8 cellular contexts compared by ENCODE assay signal in genomic region chr9:67424881-67425280, GRCh38.
DNase-seq lines count a peak whose midpoint lies in the region; ATAC-seq, FAIRE-seq and TF ChIP-seq lines count a peak whose summit lies in the region.
"Not testable (repeated sequence)": the region's sequence is repeated elsewhere in the genome, so short reads cannot be mapped to it uniquely, and the experiment has no call there.

No MANE protein-coding gene starts in this region.

- H3K4me1 ChIP-seq in A549; foreskin keratinocyte; left lung; HepG2 (ENCODE audit: insufficient read depth, low read length); right lobe of liver; lower lobe of right lung; upper lobe of right lung: not testable (repeated sequence)

- not testable (repeated sequence) for H4K20me1 ChIP-seq in HepG2 (ENCODE audit: insufficient read depth, low read length)

- not testable (repeated sequence) for BruUV-seq in HepG2 (replicated peaks; lab: Mats Ljungman, UMichigan)

- not testable (repeated sequence) for H3K36me3 ChIP-seq in left lung; HepG2 (replicated peaks in 1 of 2; ENCODE audit: control insufficient read depth in 1 of 2, insufficient read depth in 2 of 2, low read length in 2 of 2); right lobe of liver; lower lobe of right lung; upper lobe of right lung

- not testable (repeated sequence) for TF ChIP-seq EP300 in A549 (IDR thresholded peaks at IDR 0.05); HepG2 (IDR thresholded peaks at IDR 0.05; ENCODE audit: low read depth in 2 of 2, low read length in 2 of 2); HepG2 (CRISPR knock-in tag; IDR thresholded peaks at IDR 0.05; ENCODE audit: borderline replicate concordance)

- not testable (repeated sequence) for H2AFZ ChIP-seq in HepG2 (ENCODE audit: low read length)

- WGBS in A549 (ENCODE audit: missing lambda C conversion rate) = no CpG with 5 or more reads among the region's 4 CpGs
- no CpG with 5 or more reads among the region's 4 CpGs for WGBS in HepG2 (ENCODE audit: low lambda C conversion rate)
- WGBS in right lobe of liver (ENCODE audit: insufficient coverage, low coverage, low lambda C conversion rate, missing lambda C conversion rate) = no CpG with 5 or more reads among the region's 4 CpGs

- DNase-seq in A549 (ENCODE audit: low read depth in 1 of 2, low spot score in 1 of 2); foreskin keratinocyte; left lobe of liver (ENCODE audit: low spot score); left lung; HepG2 (ENCODE audit: low spot score); right lobe of liver; lower lobe of right lung; upper lobe of right lung: not testable (repeated sequence)

- not testable (repeated sequence) for H3K9ac ChIP-seq in HepG2 (ENCODE audit: insufficient read depth, low read depth, low read length)

- FAIRE-seq in A549 (lab: Jason Lieb, UNC); HepG2 (lab: Jason Lieb, UNC): not testable (repeated sequence)

- not testable (repeated sequence) for H3K79me2 ChIP-seq in HepG2 (ENCODE audit: insufficient read depth, low read length)

- not testable (repeated sequence) for TF ChIP-seq CTCF in A549 (IDR thresholded peaks at IDR 0.05); foreskin keratinocyte (conservative IDR thresholded peaks at IDR 0.05); left lung (IDR thresholded peaks at IDR 0.05); HepG2 (CRISPR knock-in tag; IDR thresholded peaks at IDR 0.05); right lobe of liver (IDR thresholded peaks at IDR 0.05); lower lobe of right lung (IDR thresholded peaks at IDR 0.05); upper lobe of right lung (IDR thresholded peaks at IDR 0.05)

- H3K4me2 ChIP-seq in A549; HepG2 (ENCODE audit: low read depth, low read length): not testable (repeated sequence)

- H3K4me3 ChIP-seq in A549; left lung; HepG2 (replicated peaks in 1 of 3; ENCODE audit: insufficient read depth in 1 of 3, low read depth in 2 of 3, low read length in 3 of 3); right lobe of liver; lower lobe of right lung; upper lobe of right lung: not testable (repeated sequence)

- POLR2A ChIA-PET in A549 (lab: Yijun Ruan, JAX); HepG2 (lab: Yijun Ruan, JAX): not testable (repeated sequence)

- not testable (repeated sequence) for H3K27me3 ChIP-seq in foreskin keratinocyte; left lung; HepG2 (ENCODE audit: control insufficient read depth in 1 of 2, insufficient read depth in 2 of 2, low read length in 2 of 2); right lobe of liver; lower lobe of right lung (ENCODE audit: low read depth); upper lobe of right lung

- intact Hi-C loops in left lung (cut with DNase I); HepG2 (cut with micrococcal nuclease; ENCODE audit: unreplicated experiment); right lobe of liver (cut with DNase I); lower lobe of right lung (cut with DNase I); upper lobe of right lung (cut with DNase I): not testable (repeated sequence)

- TF ChIP-seq RAD21 in A549 (conservative IDR thresholded peaks at IDR 0.05 in 1 of 2, IDR thresholded peaks at IDR 0.05 in 1 of 2); HepG2 (CRISPR knock-in tag; IDR thresholded peaks at IDR 0.05): not testable (repeated sequence)

- in situ Hi-C loops in HepG2 (cut with HindIII; ENCODE audit: extremely low pct_ligation_motif_present, low pct_unique_long_range_greater_than_20kb) = not testable (repeated sequence)

- peak; percentile 50 to 63; a peak in 5 of 6 replicates for ATAC-seq in A549
- peak; percentile 6 for ATAC-seq in foreskin keratinocyte
- ATAC-seq in left lobe of liver = peak; percentile 43
- ATAC-seq in left lung = peak; percentile 15
- ATAC-seq in HepG2 = 0 out of 3 replicates have a peak, but pooled peaks have one; percentile 31
- ATAC-seq in right lobe of liver = peak in 3 of 4 donors; percentile 31 to 62 (median 57)
- peak; percentile 31 to 51 for ATAC-seq in lower lobe of right lung
- peak; percentile 53 for ATAC-seq in upper lobe of right lung

- not testable (repeated sequence) for H3K27ac ChIP-seq in A549; foreskin keratinocyte; left lung; HepG2 (ENCODE audit: extremely low read length, insufficient read depth, low read length); right lobe of liver; lower lobe of right lung; upper lobe of right lung

- CTCF ChIA-PET in A549 (lab: Yijun Ruan, JAX); HepG2 (lab: Yijun Ruan, JAX; ENCODE audit: low intra/inter-chr PET ratio, low total read pairs): not testable (repeated sequence)

- not testable (repeated sequence) for TF ChIP-seq POLR2A in A549 (IDR thresholded peaks at IDR 0.05; ENCODE audit: low read length); HepG2 (IDR thresholded peaks at IDR 0.05; ENCODE audit: insufficient read depth in 1 of 2, low read depth in 2 of 2, low read length in 2 of 2); right lobe of liver (IDR thresholded peaks at IDR 0.05)

- not testable (repeated sequence) for H3K9me3 ChIP-seq in A549; left lung; HepG2 (ENCODE audit: low read length); right lobe of liver; lower lobe of right lung; upper lobe of right lung

Comparison
In these comparisons a context has a peak if more than half of its experiments do, and no peak if none do; other contexts are left out.
1. ATAC-seq: peak in every context shown above with its lines; median percentile 57 in right lobe of liver; 56 in A549; 53 in upper lobe of right lung; 43 in left lobe of liver; 41 in lower lobe of right lung; 31 in HepG2; 15 in left lung; 6 in foreskin keratinocyte.